In genomic region chr7:107690611-107691010, GRCh38 we compare ENCODE assay signal across 1 cellular context.
TF ChIP-seq lines count a peak whose summit lies in the region.

No MANE protein-coding gene starts in this region.

TF ChIP-seq in GM23338, 12 proteins besides CTCF, POLR2A, EP300 and RAD21 (continued from another document):
- TF ChIP-seq, protein P1, sequence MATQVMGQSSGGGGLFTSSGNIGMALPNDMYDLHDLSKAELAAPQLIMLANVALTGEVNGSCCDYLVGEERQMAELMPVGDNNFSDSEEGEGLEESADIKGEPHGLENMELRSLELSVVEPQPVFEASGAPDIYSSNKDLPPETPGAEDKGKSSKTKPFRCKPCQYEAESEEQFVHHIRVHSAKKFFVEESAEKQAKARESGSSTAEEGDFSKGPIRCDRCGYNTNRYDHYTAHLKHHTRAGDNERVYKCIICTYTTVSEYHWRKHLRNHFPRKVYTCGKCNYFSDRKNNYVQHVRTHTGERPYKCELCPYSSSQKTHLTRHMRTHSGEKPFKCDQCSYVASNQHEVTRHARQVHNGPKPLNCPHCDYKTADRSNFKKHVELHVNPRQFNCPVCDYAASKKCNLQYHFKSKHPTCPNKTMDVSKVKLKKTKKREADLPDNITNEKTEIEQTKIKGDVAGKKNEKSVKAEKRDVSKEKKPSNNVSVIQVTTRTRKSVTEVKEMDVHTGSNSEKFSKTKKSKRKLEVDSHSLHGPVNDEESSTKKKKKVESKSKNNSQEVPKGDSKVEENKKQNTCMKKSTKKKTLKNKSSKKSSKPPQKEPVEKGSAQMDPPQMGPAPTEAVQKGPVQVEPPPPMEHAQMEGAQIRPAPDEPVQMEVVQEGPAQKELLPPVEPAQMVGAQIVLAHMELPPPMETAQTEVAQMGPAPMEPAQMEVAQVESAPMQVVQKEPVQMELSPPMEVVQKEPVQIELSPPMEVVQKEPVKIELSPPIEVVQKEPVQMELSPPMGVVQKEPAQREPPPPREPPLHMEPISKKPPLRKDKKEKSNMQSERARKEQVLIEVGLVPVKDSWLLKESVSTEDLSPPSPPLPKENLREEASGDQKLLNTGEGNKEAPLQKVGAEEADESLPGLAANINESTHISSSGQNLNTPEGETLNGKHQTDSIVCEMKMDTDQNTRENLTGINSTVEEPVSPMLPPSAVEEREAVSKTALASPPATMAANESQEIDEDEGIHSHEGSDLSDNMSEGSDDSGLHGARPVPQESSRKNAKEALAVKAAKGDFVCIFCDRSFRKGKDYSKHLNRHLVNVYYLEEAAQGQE (IDR thresholded peaks at IDR 0.05; ENCODE audit: unreplicated experiment) = no peak
- TF ChIP-seq, protein P2, sequence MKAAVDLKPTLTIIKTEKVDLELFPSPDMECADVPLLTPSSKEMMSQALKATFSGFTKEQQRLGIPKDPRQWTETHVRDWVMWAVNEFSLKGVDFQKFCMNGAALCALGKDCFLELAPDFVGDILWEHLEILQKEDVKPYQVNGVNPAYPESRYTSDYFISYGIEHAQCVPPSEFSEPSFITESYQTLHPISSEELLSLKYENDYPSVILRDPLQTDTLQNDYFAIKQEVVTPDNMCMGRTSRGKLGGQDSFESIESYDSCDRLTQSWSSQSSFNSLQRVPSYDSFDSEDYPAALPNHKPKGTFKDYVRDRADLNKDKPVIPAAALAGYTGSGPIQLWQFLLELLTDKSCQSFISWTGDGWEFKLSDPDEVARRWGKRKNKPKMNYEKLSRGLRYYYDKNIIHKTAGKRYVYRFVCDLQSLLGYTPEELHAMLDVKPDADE (IDR thresholded peaks at IDR 0.05) = no peak
- TF ChIP-seq ZNF114 (CRISPR knock-in tag; IDR thresholded peaks at IDR 0.05) (no peak), JUNB (IDR thresholded peaks at IDR 0.05; ENCODE audit: unreplicated experiment) (no peak), POLR2AphosphoS5 (IDR thresholded peaks at IDR 0.05; ENCODE audit: low read depth) (no peak), NANOG (IDR thresholded peaks at IDR 0.05; ENCODE audit: borderline replicate concordance) (no peak), EZH2 (IDR thresholded peaks at IDR 0.05; ENCODE audit: low read depth, unreplicated experiment) (no peak), CREB1 (CRISPR knock-in tag; IDR thresholded peaks at IDR 0.05; ENCODE audit: low read depth) (no peak), ZNF331 (CRISPR knock-in tag; IDR thresholded peaks at IDR 0.05; ENCODE audit: low read depth) (no peak)
